In the genomic region with DNA sequence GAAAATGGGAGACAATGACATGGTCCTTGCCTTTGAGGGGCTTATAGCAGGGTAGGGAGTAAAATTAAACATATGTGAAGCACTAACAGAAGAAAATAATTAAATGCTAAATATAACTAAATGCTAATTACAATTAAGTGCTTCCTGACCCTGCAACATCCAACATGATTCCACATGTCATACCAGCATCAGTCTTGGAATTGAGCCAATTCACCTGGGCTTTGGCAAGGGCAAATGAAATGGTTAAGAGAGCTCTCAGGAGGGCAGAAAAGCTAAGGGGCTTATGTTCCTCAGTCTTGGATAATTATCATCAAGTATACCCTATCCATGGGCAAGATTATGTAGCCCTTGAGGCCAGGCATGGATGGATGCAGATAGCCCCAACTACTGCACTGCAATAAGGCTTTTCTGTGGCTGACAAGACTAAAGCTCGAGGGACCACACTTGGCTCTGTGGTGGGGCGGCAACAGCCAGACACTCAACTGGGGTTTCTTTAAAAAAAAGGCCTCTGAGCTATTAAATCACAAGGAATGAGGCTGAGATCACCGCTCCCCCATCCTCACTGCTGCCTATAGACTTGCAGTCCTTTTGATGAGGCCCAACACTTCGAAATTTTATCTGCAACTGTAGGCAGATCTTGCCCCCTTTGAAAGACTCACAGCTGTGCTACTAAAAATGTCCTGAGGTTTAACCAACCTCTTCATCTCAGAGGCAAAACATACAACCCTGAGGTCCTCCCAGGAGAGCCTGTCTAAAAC, we compare ENCODE assay signal across 9 cellular contexts. TPM values are rescaled to one million over a fixed set of nuclear protein-coding genes. Genes with fewer than 3 reads are reported as not detected.
DNase-seq lines count a peak whose midpoint lies in the region; ATAC-seq and TF ChIP-seq lines count a peak whose summit lies in the region.
"Had no signal": no experiment of that assay in that cellular context is flagged by ENCODE, and none has a peak within 500 bp of the region (broad histone marks: within the 10 kb centered on the region; RNA-seq: fewer than 3 reads in every experiment).

No MANE protein-coding gene starts in this region.

- H3K4me2 ChIP-seq in GM23338: no peak overlapping the region

- H3K4me1 ChIP-seq in right cardiac atrium (ENCODE audit: control insufficient read depth, insufficient read depth, low read length) (peaks cover 13% of the 10 kb centered on the region), thymus (ENCODE audit: control insufficient read depth, insufficient read depth, low read length) (peaks cover 41% of the 10 kb centered on the region), GM23338 (ENCODE audit: insufficient read depth) (peaks cover 40% of the 10 kb centered on the region)

- DNase-seq in NCI-H748 (lab: John Stamatoyannopoulos, UW; ENCODE audit: unreplicated experiment) (peak; percentile 35), NCI-H748 treated with DMSO at 0.1 percent for 48 hours (lab: John Stamatoyannopoulos, UW) (no peak), right cardiac atrium (peak; percentile 61 to 85 (median 79)), GM23338 (ENCODE audit: low spot score) (no peak), DMS53 treated with DMSO at 0.1 percent for 48 hours (lab: John Stamatoyannopoulos, UW; ENCODE audit: unreplicated experiment) (no peak), SK-N-DZ (ENCODE audit: low spot score) (no peak)
- no peak for DNase-seq in activated T-helper 1 cell treated with anti-CD3 and anti-CD28 coated beads, Interleukin-12 subunit alpha, Interleukin-12 subunit beta, Interleukin-2, Interleukin-4 antibody, amounts not matched to agents 30 ng/mL and 10 ng/mL and 1 ng/mL, durations not matched to agents 14 hours and 24 hours and 36 hours (ENCODE audit: low spot score)
- DNase-seq: GOT3 had no signal

- H3K79me2 ChIP-seq in GM23338 (replicated peaks; ENCODE audit: insufficient read depth): peaks cover 71% of the 10 kb centered on the region

- H3K27ac ChIP-seq in right cardiac atrium (ENCODE audit: low read length): peak overlapping the region; percentile 91
- peak overlapping the region; percentile 100 for H3K27ac ChIP-seq in thymus (ENCODE audit: low read depth)
- no peak overlapping the region; the same call in 1 of the 2 replicates for H3K27ac ChIP-seq in GM23338 (ENCODE audit: low read depth)

- H3K4me3 ChIP-seq in right cardiac atrium (ENCODE audit: low read length): peak overlapping the region; percentile 59
- H3K4me3 ChIP-seq in thymus (ENCODE audit: low read length): peak overlapping the region; percentile 61
- no peak overlapping the region for H3K4me3 ChIP-seq in GM23338

- H3K4me3 Mint-ChIP-seq in activated T-helper 1 cell treated with anti-CD3 and anti-CD28 coated beads, Interleukin-12 subunit alpha, Interleukin-12 subunit beta, Interleukin-2, Interleukin-4 antibody, amounts not matched to agents 30 ng/mL and 10 ng/mL and 1 ng/mL, durations not matched to agents 14 hours and 24 hours and 36 hours: peak overlapping the region; percentile 38
- H3K4me3 Mint-ChIP-seq in GM23338: no peak overlapping the region

- intact Hi-C loops in activated T-helper 1 cell treated with anti-CD3 and anti-CD28 coated beads, Interleukin-12 subunit alpha, Interleukin-12 subunit beta, Interleukin-2, Interleukin-4 antibody, amounts not matched to agents 30 ng/mL and 10 ng/mL and 1 ng/mL, durations not matched to agents 14 hours and 24 hours and 36 hours (cut with micrococcal nuclease): no loop called here
- intact Hi-C loops in right cardiac atrium (cut with DNase I): no loop called here

- peaks cover 18% of the 10 kb centered on the region for H3K36me3 Mint-ChIP-seq in activated T-helper 1 cell treated with anti-CD3 and anti-CD28 coated beads, Interleukin-12 subunit alpha, Interleukin-12 subunit beta, Interleukin-2, Interleukin-4 antibody, amounts not matched to agents 30 ng/mL and 10 ng/mL and 1 ng/mL, durations not matched to agents 14 hours and 24 hours and 36 hours (ENCODE audit: low read depth)
- peaks cover 20% of the 10 kb centered on the region for H3K36me3 Mint-ChIP-seq in GM23338 (ENCODE audit: low read depth)

- no peaks in the 10 kb centered on the region for H3K27me3 ChIP-seq in right cardiac atrium (ENCODE audit: control insufficient read depth, insufficient read depth)
- no peaks in the 10 kb centered on the region for H3K27me3 ChIP-seq in thymus (ENCODE audit: control insufficient read depth, insufficient read depth)
- no peaks in the 10 kb centered on the region for H3K27me3 ChIP-seq in GM23338 (ENCODE audit: insufficient read depth)

- no peaks in the 10 kb centered on the region for H3K27me3 Mint-ChIP-seq in activated T-helper 1 cell treated with anti-CD3 and anti-CD28 coated beads, Interleukin-12 subunit alpha, Interleukin-12 subunit beta, Interleukin-2, Interleukin-4 antibody, amounts not matched to agents 30 ng/mL and 10 ng/mL and 1 ng/mL, durations not matched to agents 14 hours and 24 hours and 36 hours (ENCODE audit: insufficient read depth)
- peaks cover 3% of the 10 kb centered on the region for H3K27me3 Mint-ChIP-seq in GM23338 (ENCODE audit: insufficient read depth, low read depth, poor library complexity)

- peaks cover 15% of the 10 kb centered on the region for H3K4me1 Mint-ChIP-seq in activated T-helper 1 cell treated with anti-CD3 and anti-CD28 coated beads, Interleukin-12 subunit alpha, Interleukin-12 subunit beta, Interleukin-2, Interleukin-4 antibody, amounts not matched to agents 30 ng/mL and 10 ng/mL and 1 ng/mL, durations not matched to agents 14 hours and 24 hours and 36 hours (ENCODE audit: low read depth)
- H3K4me1 Mint-ChIP-seq in GM23338: peaks cover 7% of the 10 kb centered on the region

- H3K9me2 ChIP-seq in GM23338 (ENCODE audit: insufficient read depth): no peaks in the 10 kb centered on the region

- no peak for TF ChIP-seq CTCF in GM23338 (conservative IDR thresholded peaks at IDR 0.05; ENCODE audit: low read depth in 2 of 2)

- 38% methylated on average over 4 of the region's 4 CpGs for WGBS in right cardiac atrium
- WGBS in thymus: 11% methylated on average over 4 of the region's 4 CpGs

- H3K36me3 ChIP-seq in thymus (ENCODE audit: control insufficient read depth, insufficient read depth) (peaks cover 26% of the 10 kb centered on the region), GM23338 (ENCODE audit: insufficient read depth) (no peaks in the 10 kb centered on the region; the same call in none of the 2 replicates)

- H3K9me3 Mint-ChIP-seq in activated T-helper 1 cell treated with anti-CD3 and anti-CD28 coated beads, Interleukin-12 subunit alpha, Interleukin-12 subunit beta, Interleukin-2, Interleukin-4 antibody, amounts not matched to agents 30 ng/mL and 10 ng/mL and 1 ng/mL, durations not matched to agents 14 hours and 24 hours and 36 hours: no peaks in the 10 kb centered on the region
- no peaks in the 10 kb centered on the region for H3K9me3 Mint-ChIP-seq in GM23338

- H3K9me3 ChIP-seq in right cardiac atrium (ENCODE audit: control insufficient read depth, low read length) (no peaks in the 10 kb centered on the region), thymus (ENCODE audit: control insufficient read depth) (no peaks in the 10 kb centered on the region)

- H4K20me1 ChIP-seq in GM23338 (replicated peaks; ENCODE audit: insufficient read depth): peaks cover 7% of the 10 kb centered on the region; the same call in 1 of the 2 replicates

- ATAC-seq in right cardiac atrium (peak in 1 of 2 donors; percentile 7), GM23338 (no peak)

- no peak overlapping the region for H2AFZ ChIP-seq in GM23338

- H3K27ac Mint-ChIP-seq in activated T-helper 1 cell treated with anti-CD3 and anti-CD28 coated beads, Interleukin-12 subunit alpha, Interleukin-12 subunit beta, Interleukin-2, Interleukin-4 antibody, amounts not matched to agents 30 ng/mL and 10 ng/mL and 1 ng/mL, durations not matched to agents 14 hours and 24 hours and 36 hours: peak overlapping the region; percentile 20
- no peak overlapping the region; the same call in 1 of the 2 replicates for H3K27ac Mint-ChIP-seq in GM23338

- H3F3A ChIP-seq in GM23338 (replicated peaks; ENCODE audit: low read depth): peaks cover 5% of the 10 kb centered on the region

RNA-seq across cellular contexts. Expression of a gene that starts 39.0 kb away (rescaled TPM):
- 15.6 and 18.5 TPM in 2 replicates for total RNA-seq in activated T-helper 1 cell treated with anti-CD3 and anti-CD28 coated beads, Interleukin-12 subunit alpha, Interleukin-12 subunit beta, Interleukin-2, Interleukin-4 antibody, amounts not matched to agents 30 ng/mL and 10 ng/mL and 1 ng/mL, durations not matched to agents 14 hours and 24 hours and 36 hours
- 1 to 10 TPM; 2.7 to 5.3 (median 4.1) TPM for total RNA-seq in right cardiac atrium
- polyA plus RNA-seq in right cardiac atrium: 3.3 TPM
- 10.8 TPM for polyA plus RNA-seq in thymus
- total RNA-seq in GM23338 (2014; rRNA removed; shearing (Covaris generic)): 5.2 and 11.2 TPM in 2 replicates
- polyA plus RNA-seq in GM23338 (2016; fragmentation: Nextera tagmentation; extraction: Ambion mirVana): 3.7 and 3.8 TPM in 2 replicates
- polyA plus RNA-seq in SK-N-DZ (2014; cell fraction: cytosol; rRNA removed): 3.5 and 4.6 TPM in 2 replicates
- 24.1 and 42.9 TPM in 2 replicates for polyA plus RNA-seq in SK-N-DZ (2014; cell fraction: nucleus; rRNA removed)

RNA-seq across cellular contexts. Expression of a gene that starts 42.6 kb away (rescaled TPM):
- total RNA-seq in activated T-helper 1 cell treated with anti-CD3 and anti-CD28 coated beads, Interleukin-12 subunit alpha, Interleukin-12 subunit beta, Interleukin-2, Interleukin-4 antibody, amounts not matched to agents 30 ng/mL and 10 ng/mL and 1 ng/mL, durations not matched to agents 14 hours and 24 hours and 36 hours: 141 and 150 TPM in 2 replicates
- total RNA-seq in right cardiac atrium: 100 to 1,000 TPM in 3 of 4 donors, 10 to 100 TPM in 1; 75.8 to 125 (median 102) TPM
- polyA plus RNA-seq in right cardiac atrium: 104 TPM
- polyA plus RNA-seq in thymus: 210 TPM
- 90.5 and 104 TPM in 2 replicates for total RNA-seq in GM23338 (2014; rRNA removed; shearing (Covaris generic))
- polyA plus RNA-seq in GM23338 (2016; fragmentation: Nextera tagmentation; extraction: Ambion mirVana): 30.4 and 33.2 TPM in 2 replicates
- 179 and 200 TPM in 2 replicates for polyA plus RNA-seq in SK-N-DZ (2014; cell fraction: cytosol; rRNA removed)
- polyA plus RNA-seq in SK-N-DZ (2014; cell fraction: nucleus; rRNA removed): 399 and 537 TPM in 2 replicates

RNA-seq across cellular contexts. Expression of a gene that starts 42.9 kb away (rescaled TPM):
- total RNA-seq in activated T-helper 1 cell treated with anti-CD3 and anti-CD28 coated beads, Interleukin-12 subunit alpha, Interleukin-12 subunit beta, Interleukin-2, Interleukin-4 antibody, amounts not matched to agents 30 ng/mL and 10 ng/mL and 1 ng/mL, durations not matched to agents 14 hours and 24 hours and 36 hours: 5.7 and 8.2 TPM in 2 replicates
- total RNA-seq in right cardiac atrium: 1 to 10 TPM; 3.8 to 5.5 (median 4.9) TPM
- polyA plus RNA-seq in right cardiac atrium (3.8 TPM), thymus (5.3 TPM), GM23338 (2016; fragmentation: Nextera tagmentation; extraction: Ambion mirVana) (4.2 and 4.8 TPM in 2 replicates)
- 3.6 and 4.3 TPM in 2 replicates for total RNA-seq in GM23338 (2014; rRNA removed; shearing (Covaris generic))
- 15.5 and 17.4 TPM in 2 replicates for polyA plus RNA-seq in SK-N-DZ (2014; cell fraction: cytosol; rRNA removed)
- polyA plus RNA-seq in SK-N-DZ (2014; cell fraction: nucleus; rRNA removed): 11.1 and 12.0 TPM in 2 replicates

Comparison
In these comparisons a context has a peak if more than half of its experiments do, and no peak if none do; other contexts are left out.
1. DNase-seq: peak in NCI-H748 (single experiment) and right cardiac atrium (3 of 3); none in NCI-H748 treated with DMSO at 0.1 percent for 48 hours (single experiment), activated T-helper 1 cell treated with anti-CD3 and anti-CD28 coated beads, Interleukin-12 subunit alpha, Interleukin-12 subunit beta, Interleukin-2, Interleukin-4 antibody, amounts not matched to agents 30 ng/mL and 10 ng/mL and 1 ng/mL, durations not matched to agents 14 hours and 24 hours and 36 hours (single experiment), GM23338 (single experiment), DMS53 treated with DMSO at 0.1 percent for 48 hours (single experiment) and SK-N-DZ (single experiment).